ENCODE assay signal across 18 cellular contexts in genomic region chr4:185734930-185735329, GRCh38.
DNase-seq lines count a peak whose midpoint lies in the region; ATAC-seq and TF ChIP-seq lines count a peak whose summit lies in the region.
"Had no signal": no experiment of that assay in that cellular context is flagged by ENCODE, and none has a peak within 500 bp of the region (broad histone marks: within the 10 kb centered on the region; RNA-seq: fewer than 3 reads in every experiment).

No MANE protein-coding gene starts in this region.

- H3K27ac ChIP-seq in heart left ventricle (peak overlapping the region in 8 of 12 donors; percentile 12 to 86 (median 44)), muscle layer of colon (ENCODE audit: low read depth, low read length) (peak overlapping the region; percentile 46), thyroid gland (peak overlapping the region in 2 of 3 donors; percentile 53 to 55), adrenal gland (peak overlapping the region in 2 of 5 donors; percentile 26 to 79)
- H3K27ac ChIP-seq: HL-60 had no signal

- TF ChIP-seq CTCF in heart left ventricle (IDR thresholded peaks at IDR 0.05) (no peak), chondrocyte (IDR thresholded peaks at IDR 0.05) (no peak), thyroid gland (IDR thresholded peaks at IDR 0.05) (no peak), adrenal gland (IDR thresholded peaks at IDR 0.05) (no peak)

- H3K27ac Mint-ChIP-seq in chondrocyte (ENCODE audit: unreplicated experiment), result peak overlapping the region; percentile 74

- H3K4me1 ChIP-seq in heart left ventricle (peaks cover 0 to 89% (median 53%) of the 10 kb centered on the region in 12 donors), muscle layer of colon (ENCODE audit: insufficient read depth, low read length) (peaks cover 59% of the 10 kb centered on the region), thyroid gland (peaks cover 62 to 67% of the 10 kb centered on the region in 2 donors), adrenal gland (replicated peaks in 1 of 2) (peaks cover 34 to 72% of the 10 kb centered on the region in 2 donors)

- H3K36me3 ChIP-seq in heart left ventricle (peaks cover 0 to 29% (median 14%) of the 10 kb centered on the region in 9 donors), muscle layer of colon (ENCODE audit: insufficient read depth, low read length) (no peaks in the 10 kb centered on the region), thyroid gland (peaks cover 0 to 3% of the 10 kb centered on the region in 2 donors), adrenal gland (replicated peaks in 1 of 2) (peaks cover 0 to 7% of the 10 kb centered on the region in 2 donors)

- no peaks in the 10 kb centered on the region for H3K27me3 Mint-ChIP-seq in chondrocyte (ENCODE audit: low read depth)

- H3K9me3 Mint-ChIP-seq in chondrocyte (ENCODE audit: low read depth), result no peaks in the 10 kb centered on the region

- peaks cover 81% of the 10 kb centered on the region for H3K4me1 Mint-ChIP-seq in chondrocyte (ENCODE audit: low read depth)

- no peaks in the 10 kb centered on the region for H3K27me3 ChIP-seq in heart left ventricle
- no peaks in the 10 kb centered on the region for H3K27me3 ChIP-seq in muscle layer of colon (ENCODE audit: control insufficient read depth in 1 of 2, insufficient read depth in 2 of 2, low read length in 2 of 2)
- no peaks in the 10 kb centered on the region for H3K27me3 ChIP-seq in thyroid gland
- H3K27me3 ChIP-seq in adrenal gland, result no peaks in the 10 kb centered on the region

- no peak overlapping the region for H3K4me3 ChIP-seq in heart left ventricle
- peak overlapping the region in 1 of 2 donors; percentile 24 for H3K4me3 ChIP-seq in muscle layer of colon (ENCODE audit: low read depth in 1 of 2, low read length in 2 of 2)
- H3K4me3 ChIP-seq in thyroid gland (replicated peaks in 1 of 3), result no peak overlapping the region
- no peak overlapping the region for H3K4me3 ChIP-seq in adrenal gland
- H3K4me3 ChIP-seq: K562 had no signal

- H3K9me3 ChIP-seq in heart left ventricle, result no peaks in the 10 kb centered on the region
- H3K9me3 ChIP-seq in muscle layer of colon (ENCODE audit: low read length), result no peaks in the 10 kb centered on the region
- no peaks in the 10 kb centered on the region for H3K9me3 ChIP-seq in thyroid gland
- no peaks in the 10 kb centered on the region for H3K9me3 ChIP-seq in adrenal gland (replicated peaks in 1 of 3)

- peaks cover 8% of the 10 kb centered on the region for H3K36me3 Mint-ChIP-seq in chondrocyte (ENCODE audit: low read depth)

- no peak overlapping the region for H3K9ac ChIP-seq in muscle layer of colon (ENCODE audit: low read length)

- H3K4me3 Mint-ChIP-seq in chondrocyte (ENCODE audit: unreplicated experiment), result no peak overlapping the region

- DNase-seq in heart left ventricle (no peak), left cardiac atrium (no peak), chondrocyte (ENCODE audit: low spot score) (no peak), thyroid gland (no peak), adrenal gland (no peak), hippocampal formation (lab: John Stamatoyannopoulos, UW) (no peak)
- DNase-seq: C1 segment of cervical spinal cord, DMS153, EL, NCI-H1048, NCI-H1694, NCI-H2171, NCI-H446 treated with DMSO at 0.1 percent for 48 hours, NCI-H748 treated with DMSO at 0.1 percent for 48 hours had no signal

- no peak for ATAC-seq in heart left ventricle
- no peak for ATAC-seq in left cardiac atrium
- no peak for ATAC-seq in GM18519 (IDR thresholded peaks at IDR 0.05; ENCODE audit: low FRiP score, unreplicated experiment)
- ATAC-seq: K562 had no signal

- TF ChIP-seq POLR2A in heart left ventricle (IDR thresholded peaks at IDR 0.05) (no peak), thyroid gland (IDR thresholded peaks at IDR 0.05) (no peak), adrenal gland (IDR thresholded peaks at IDR 0.05) (no peak)

- 33 to 52% (median 43%) methylated on average over 2 of the region's 2 CpGs for WGBS in heart left ventricle, 4 donors
- WGBS in thyroid gland, 2 donors, result 85 to 89% methylated on average over 2 of the region's 2 CpGs
- 66 to 83% (median 67%) methylated on average over 2 of the region's 2 CpGs for WGBS in adrenal gland, 4 donors

- intact Hi-C loops in heart left ventricle (cut with DNase I), result no loop called here
- intact Hi-C loops in left cardiac atrium (cut with DNase I), result no loop called here
- intact Hi-C loops in thyroid gland (cut with DNase I), result no loop called here
- intact Hi-C loops in adrenal gland (cut with DNase I), result no loop called here
